ENCODE assay signal across 8 cellular contexts in genomic region chr20:56974499-56975250, GRCh38.
DNase-seq lines count a peak whose midpoint lies in the region; ATAC-seq and TF ChIP-seq lines count a peak whose summit lies in the region.

No MANE protein-coding gene starts in this region.

- no peak overlapping the region for H3K27ac Mint-ChIP-seq in endodermal cell
- H3K27ac Mint-ChIP-seq in activated T-helper 1 cell treated with anti-CD3 and anti-CD28 coated beads, Interleukin-12 subunit alpha, Interleukin-12 subunit beta, Interleukin-2, Interleukin-4 antibody, amounts not matched to agents 30 ng/mL and 10 ng/mL and 1 ng/mL, durations not matched to agents 14 hours and 24 hours and 36 hours, result no peak overlapping the region

- H3K27me3 ChIP-seq in AG04450 (ENCODE audit: control insufficient read depth, insufficient read depth, low read length), result peaks cover 5% of the 10 kb centered on the region
- peaks cover 15% of the 10 kb centered on the region for H3K27me3 ChIP-seq in NT2/D1 (ENCODE audit: insufficient read depth, insufficient read length)
- peaks cover 69% of the 10 kb centered on the region for H3K27me3 ChIP-seq in endodermal cell (ENCODE audit: control insufficient read depth, insufficient read depth, low read length, poor library complexity, severe bottlenecking)
- peaks cover 61% of the 10 kb centered on the region for H3K27me3 ChIP-seq in neural cell (ENCODE audit: insufficient read depth, low read depth, low read length)

- H3K9me2 ChIP-seq in neural cell (ENCODE audit: insufficient read depth, low read length), result no peaks in the 10 kb centered on the region

- H3K36me3 ChIP-seq in NT2/D1 (ENCODE audit: insufficient read depth, insufficient read length, low read length), result no peaks in the 10 kb centered on the region
- H3K36me3 ChIP-seq in endodermal cell (ENCODE audit: control insufficient read depth, insufficient read depth, low read length), result no peaks in the 10 kb centered on the region
- H3K36me3 ChIP-seq in neural cell (ENCODE audit: insufficient read depth, low read length), result no peaks in the 10 kb centered on the region

- no peak overlapping the region for H3K27ac ChIP-seq in AG04450 (ENCODE audit: low read depth, low read length)
- H3K27ac ChIP-seq in endodermal cell (ENCODE audit: low read depth, low read length), result no peak overlapping the region
- no peak overlapping the region for H3K27ac ChIP-seq in neural cell (ENCODE audit: low read length)

- H4K20me1 ChIP-seq in neural cell (ENCODE audit: insufficient read depth), result no peaks in the 10 kb centered on the region

- H3K4me3 Mint-ChIP-seq in endodermal cell, result no peak overlapping the region
- no peak overlapping the region for H3K4me3 Mint-ChIP-seq in activated T-helper 1 cell treated with anti-CD3 and anti-CD28 coated beads, Interleukin-12 subunit alpha, Interleukin-12 subunit beta, Interleukin-2, Interleukin-4 antibody, amounts not matched to agents 30 ng/mL and 10 ng/mL and 1 ng/mL, durations not matched to agents 14 hours and 24 hours and 36 hours

- peak; percentile 56 for TF ChIP-seq RAD21 in neural cell (conservative IDR thresholded peaks at IDR 0.05)

- H3K36me3 Mint-ChIP-seq in endodermal cell (ENCODE audit: low read depth), result no peaks in the 10 kb centered on the region
- H3K36me3 Mint-ChIP-seq in activated T-helper 1 cell treated with anti-CD3 and anti-CD28 coated beads, Interleukin-12 subunit alpha, Interleukin-12 subunit beta, Interleukin-2, Interleukin-4 antibody, amounts not matched to agents 30 ng/mL and 10 ng/mL and 1 ng/mL, durations not matched to agents 14 hours and 24 hours and 36 hours (ENCODE audit: low read depth), result no peaks in the 10 kb centered on the region

- no peak overlapping the region for H2AFZ ChIP-seq in neural cell (ENCODE audit: low read depth, low read length)

- DNase-seq in AG04450 (ENCODE audit: low read depth, low spot score) (no peak), NT2/D1 (ENCODE audit: low read depth, low spot score) (peak; percentile 68), endodermal cell (peak; percentile 92), NCI-H446 treated with DMSO at 0.1 percent for 48 hours (lab: John Stamatoyannopoulos, UW) (no peak)
- no peak for DNase-seq in activated T-helper 1 cell treated with anti-CD3 and anti-CD28 coated beads, Interleukin-12 subunit alpha, Interleukin-12 subunit beta, Interleukin-2, Interleukin-4 antibody, amounts not matched to agents 30 ng/mL and 10 ng/mL and 1 ng/mL, durations not matched to agents 14 hours and 24 hours and 36 hours (ENCODE audit: low spot score)

- H3K4me3 ChIP-seq in AG04450 (ENCODE audit: low read depth, low read length) (no peak overlapping the region), NT2/D1 (ENCODE audit: insufficient read length, low read depth) (no peak overlapping the region), endodermal cell (ENCODE audit: low read length) (no peak overlapping the region), neural cell (ENCODE audit: low read length) (no peak overlapping the region)

- ATAC-seq in HG03469 (IDR thresholded peaks at IDR 0.05; ENCODE audit: unreplicated experiment), result no peak

- TF ChIP-seq EP300 in neural cell (conservative IDR thresholded peaks at IDR 0.05; ENCODE audit: poor library complexity, severe bottlenecking), result no peak

- H3K4me1 ChIP-seq in NT2/D1 (ENCODE audit: insufficient read depth, insufficient read length) (peaks cover 15% of the 10 kb centered on the region), endodermal cell (ENCODE audit: control insufficient read depth, insufficient read depth, low read length) (no peaks in the 10 kb centered on the region)

- H3K4me2 ChIP-seq in neural cell (ENCODE audit: low read length), result no peak overlapping the region

- intact Hi-C loops in activated T-helper 1 cell treated with anti-CD3 and anti-CD28 coated beads, Interleukin-12 subunit alpha, Interleukin-12 subunit beta, Interleukin-2, Interleukin-4 antibody, amounts not matched to agents 30 ng/mL and 10 ng/mL and 1 ng/mL, durations not matched to agents 14 hours and 24 hours and 36 hours (cut with micrococcal nuclease), result no loop called here

- H3K9me3 Mint-ChIP-seq in endodermal cell, result peaks cover 2% of the 10 kb centered on the region
- no peaks in the 10 kb centered on the region for H3K9me3 Mint-ChIP-seq in activated T-helper 1 cell treated with anti-CD3 and anti-CD28 coated beads, Interleukin-12 subunit alpha, Interleukin-12 subunit beta, Interleukin-2, Interleukin-4 antibody, amounts not matched to agents 30 ng/mL and 10 ng/mL and 1 ng/mL, durations not matched to agents 14 hours and 24 hours and 36 hours

- H3K9ac ChIP-seq in NT2/D1 (ENCODE audit: insufficient read length, low read depth), result no peak overlapping the region
- no peak overlapping the region for H3K9ac ChIP-seq in endodermal cell (ENCODE audit: extremely low read depth, low read length, poor library complexity, severe bottlenecking)
- H3K9ac ChIP-seq in neural cell (ENCODE audit: low read length), result no peak overlapping the region

- POLR2A ChIA-PET in AG04450 (lab: Yijun Ruan, JAX), result no interaction called here

- H3K9me3 ChIP-seq in AG04450 (ENCODE audit: control insufficient read depth, insufficient read depth, low read length) (no peaks in the 10 kb centered on the region), NT2/D1 (ENCODE audit: insufficient read depth, low read length) (no peaks in the 10 kb centered on the region), endodermal cell (ENCODE audit: control insufficient read depth, low read length) (no peaks in the 10 kb centered on the region), neural cell (ENCODE audit: low read length) (no peaks in the 10 kb centered on the region)

- H3K4me1 Mint-ChIP-seq in endodermal cell, result peaks cover 15% of the 10 kb centered on the region
- H3K4me1 Mint-ChIP-seq in activated T-helper 1 cell treated with anti-CD3 and anti-CD28 coated beads, Interleukin-12 subunit alpha, Interleukin-12 subunit beta, Interleukin-2, Interleukin-4 antibody, amounts not matched to agents 30 ng/mL and 10 ng/mL and 1 ng/mL, durations not matched to agents 14 hours and 24 hours and 36 hours (ENCODE audit: low read depth), result no peaks in the 10 kb centered on the region

- TF ChIP-seq CTCF in AG04450 (IDR thresholded peaks at IDR 0.05; ENCODE audit: low read depth, low read length) (peak; percentile 68), GM12873 (IDR thresholded peaks at IDR 0.05; ENCODE audit: insufficient read depth, low read depth, low read length, missing control alignments) (peak; percentile 50), endodermal cell (conservative IDR thresholded peaks at IDR 0.05) (peak; percentile 92), neural cell (IDR thresholded peaks at IDR 0.05; ENCODE audit: poor library complexity, severe bottlenecking) (peak; percentile 61)

- CTCF ChIA-PET in AG04450 (lab: Charles Lee), result interaction anchor here (1.1 to 3.7 kb wide), 3 partner anchors 424 to 444 kb away, joined by 3 to 54 read pairs (median 4); no protein-coding TSS in a partner anchor

- 0 to 27% methylated on average over 5 to 20 of the region's 21 CpGs for whole genome bisulfite sequencing in endodermal cell (ENCODE audit: insufficient coverage in 1 of 2, insufficient read length in 1 of 2), 2 experiments

- H3F3A ChIP-seq in neural cell (ENCODE audit: insufficient read depth, low read length, poor library complexity, severe bottlenecking), result no peaks in the 10 kb centered on the region

- H3K79me2 ChIP-seq in neural cell (replicated peaks; ENCODE audit: insufficient read depth, low read length), result no peaks in the 10 kb centered on the region

- peaks cover 83% of the 10 kb centered on the region for H3K27me3 Mint-ChIP-seq in endodermal cell (ENCODE audit: insufficient read depth)
- H3K27me3 Mint-ChIP-seq in activated T-helper 1 cell treated with anti-CD3 and anti-CD28 coated beads, Interleukin-12 subunit alpha, Interleukin-12 subunit beta, Interleukin-2, Interleukin-4 antibody, amounts not matched to agents 30 ng/mL and 10 ng/mL and 1 ng/mL, durations not matched to agents 14 hours and 24 hours and 36 hours (ENCODE audit: insufficient read depth), result peaks cover 23% of the 10 kb centered on the region

TF ChIP-seq in neural cell, 6 proteins besides CTCF, POLR2A, EP300 and RAD21:
- no peak for TF ChIP-seq MXI1 (conservative IDR thresholded peaks at IDR 0.05; ENCODE audit: poor library complexity, severe bottlenecking)
- peak; percentile 60 for TF ChIP-seq SMC3 (conservative IDR thresholded peaks at IDR 0.05; ENCODE audit: poor library complexity)

Comparison
In these comparisons a context has a peak if more than half of its experiments do, and no peak if none do; other contexts are left out.
1. DNase-seq: peak in NT2/D1 (single experiment) and endodermal cell (single experiment); none in AG04450 (single experiment), NCI-H446 treated with DMSO at 0.1 percent for 48 hours (single experiment) and activated T-helper 1 cell treated with anti-CD3 and anti-CD28 coated beads, Interleukin-12 subunit alpha, Interleukin-12 subunit beta, Interleukin-2, Interleukin-4 antibody, amounts not matched to agents 30 ng/mL and 10 ng/mL and 1 ng/mL, durations not matched to agents 14 hours and 24 hours and 36 hours (single experiment).
2. Peak in every context shown above with its lines, with median percentiles within 50 percentile points of each other: CTCF ChIP-seq.